ENCODE assay signal across 8 cellular contexts in genomic region chr3:134796313-134797079, GRCh38. TPM values are rescaled to one million over a fixed set of nuclear protein-coding genes. Genes with fewer than 3 reads are reported as not detected.
A peak's percentile ranks its signal among the peaks of the same experiment; 100 is the strongest.
DNase-seq lines count a peak whose midpoint lies in the region; ATAC-seq and TF ChIP-seq lines count a peak whose summit lies in the region.

No MANE protein-coding gene starts in this region.

- no peaks in the 10 kb centered on the region for H3K36me3 ChIP-seq in lower lobe of right lung

- DNase-seq in stimulated activated CD4-positive, alpha-beta T cell treated with anti-CD3 and anti-CD28 coated beads, Interleukin-15, amount 100 ng/mL, for 24 hours = peak; percentile 9
- no peak for DNase-seq in stimulated activated CD4-positive, alpha-beta T cell treated with anti-CD3 and anti-CD28 coated beads, Interleukin-1b, Interleukin-23, amount 100 ng/mL, for 48 hours
- DNase-seq in anterior cingulate cortex (lab: John Stamatoyannopoulos, UW) (peak in 47 of 58 donors; percentile 12 to 74 (median 48)), lower lobe of right lung (no peak), SHP77 (lab: John Stamatoyannopoulos, UW) (no peak), OCI-M2 (lab: John Stamatoyannopoulos, UW; ENCODE audit: unreplicated experiment) (no peak)

- peaks cover 56% of the 10 kb centered on the region for H3K27me3 ChIP-seq in lower lobe of right lung (ENCODE audit: low read depth)

- no peaks in the 10 kb centered on the region for H3K9me3 ChIP-seq in lower lobe of right lung

- H3K4me3 ChIP-seq in lower lobe of right lung = peak overlapping the region; percentile 53

- no peak for TF ChIP-seq CTCF in lower lobe of right lung (IDR thresholded peaks at IDR 0.05)

- H3K4me1 ChIP-seq in lower lobe of right lung = peaks cover 24% of the 10 kb centered on the region

- intact Hi-C loops in lower lobe of right lung (cut with DNase I) = no loop called here

- H3K27ac ChIP-seq in lower lobe of right lung = no peak overlapping the region

- no peak for ATAC-seq in lower lobe of right lung
- ATAC-seq in HG03460 (IDR thresholded peaks at IDR 0.05; ENCODE audit: unreplicated experiment) = no peak
- ATAC-seq in GM19397 (IDR thresholded peaks at IDR 0.05; ENCODE audit: unreplicated experiment) = no peak

RNA-seq across cellular contexts. Expression of gene EPHB1, which starts 1.4 kb away (rescaled TPM):
- total RNA-seq in lower lobe of right lung = 3.0 TPM

Comparison
In these comparisons a context has a peak if more than half of its experiments do, and no peak if none do; other contexts are left out.
1. DNase-seq: peak in stimulated activated CD4-positive, alpha-beta T cell treated with anti-CD3 and anti-CD28 coated beads, Interleukin-15, amount 100 ng/mL, for 24 hours (single experiment) and anterior cingulate cortex (47 of 58); none in stimulated activated CD4-positive, alpha-beta T cell treated with anti-CD3 and anti-CD28 coated beads, Interleukin-1b, Interleukin-23, amount 100 ng/mL, for 48 hours (single experiment), lower lobe of right lung (single experiment), SHP77 (0 of 2) and OCI-M2 (single experiment).